Comparison of ENCODE assay signal across 8 cellular contexts in genomic region chr2:38737020-38737698, GRCh38. TPM values are rescaled to one million over a fixed set of nuclear protein-coding genes. Genes with fewer than 3 reads are reported as not detected.
DNase-seq lines count a peak whose midpoint lies in the region; ATAC-seq and TF ChIP-seq lines count a peak whose summit lies in the region.
"Not testable (repeated sequence)": the region's sequence is repeated elsewhere in the genome, so short reads cannot be mapped to it uniquely, and the experiment has no call there.

No MANE protein-coding gene starts in this region.

- not testable (repeated sequence) for H3K4me1 Mint-ChIP-seq in Caco-2 (ENCODE audit: low read depth, unreplicated experiment)
- H3K4me1 Mint-ChIP-seq in activated T-cell treated with anti-CD3 and anti-CD28 coated beads, Interleukin-2, amount 50 U/mL, for 24 hours (ENCODE audit: low read depth), result peaks cover 37% of the 10 kb centered on the region

- WGBS in gastroesophageal sphincter (ENCODE audit: low coverage in 1 of 2), 2 donors, result 45 to 60% methylated on average over 9 to 11 of the region's 11 CpGs
- WGBS in prostate gland, result 74% methylated on average over 11 of the region's 11 CpGs
- WGBS in thyroid gland, 2 donors, result 68 to 72% methylated on average over 11 of the region's 11 CpGs

- not testable (repeated sequence) for H3K4me3 Mint-ChIP-seq in Caco-2 (ENCODE audit: unreplicated experiment); activated T-cell treated with anti-CD3 and anti-CD28 coated beads, Interleukin-2, amount 50 U/mL, for 24 hours

- TF ChIP-seq POLR2A in gastroesophageal sphincter (IDR thresholded peaks at IDR 0.05); prostate gland (IDR thresholded peaks at IDR 0.05); thyroid gland (IDR thresholded peaks at IDR 0.05): not testable (repeated sequence)

- H3K9me3 Mint-ChIP-seq in Caco-2 (ENCODE audit: unreplicated experiment), result peaks cover 16% of the 10 kb centered on the region
- not testable (repeated sequence) for H3K9me3 Mint-ChIP-seq in activated T-cell treated with anti-CD3 and anti-CD28 coated beads, Interleukin-2, amount 50 U/mL, for 24 hours

- H3K27ac ChIP-seq in gastroesophageal sphincter, result peak overlapping the region; percentile 73 to 81 (median 80)
- peak overlapping the region; percentile 67 for H3K27ac ChIP-seq in lower lobe of right lung
- peak overlapping the region; percentile 68 for H3K27ac ChIP-seq in prostate gland
- peak overlapping the region in 2 of 3 donors; percentile 11 to 54 for H3K27ac ChIP-seq in thyroid gland

- H3K9me3 ChIP-seq in Caco-2, gastroesophageal sphincter, lower lobe of right lung, prostate gland, thyroid gland: not testable (repeated sequence)

- intact Hi-C loops in Caco-2 (cut with micrococcal nuclease; ENCODE audit: unreplicated experiment), result not testable (repeated sequence)
- intact Hi-C loops in lower lobe of right lung (cut with DNase I) (loop anchor here (10.0 kb wide), 1 partner anchor 152 kb away; no protein-coding TSS in a partner anchor), prostate gland (cut with DNase I) (loop anchor here (5.0 kb wide), 2 partner anchors 135 to 420 kb away; partner anchors contain the start of gene HNRNPLL), thyroid gland (cut with DNase I) (loop anchor here (10.0 kb wide), 1 partner anchor 412 kb away; no protein-coding TSS in a partner anchor)

- POLR2A ChIA-PET in Caco-2 (lab: Charles Lee), result not testable (repeated sequence)

- H3K27me3 Mint-ChIP-seq in Caco-2 (ENCODE audit: insufficient read depth, unreplicated experiment); activated T-cell treated with anti-CD3 and anti-CD28 coated beads, Interleukin-2, amount 50 U/mL, for 24 hours: not testable (repeated sequence)

- H3K4me1 ChIP-seq in Caco-2; prostate gland (replicated peaks): not testable (repeated sequence)
- H3K4me1 ChIP-seq in gastroesophageal sphincter (peaks cover 0 to 64% (median 0%) of the 10 kb centered on the region in 3 donors), lower lobe of right lung (peaks cover 29% of the 10 kb centered on the region), thyroid gland (peaks cover 0 to 20% of the 10 kb centered on the region in 2 donors)

- DNase-seq in Caco-2; prostate gland (ENCODE audit: low spot score): not testable (repeated sequence)
- DNase-seq in NCI-H2227 treated with DMSO at 0.1 percent for 48 hours (lab: John Stamatoyannopoulos, UW), result peak; percentile 61
- DNase-seq in activated T-cell treated with anti-CD3 and anti-CD28 coated beads, Interleukin-2, amount 50 U/mL, for 24 hours, result peak; percentile 24
- DNase-seq in cerebellum (ENCODE audit: low spot score), result peak; percentile 54
- peak; percentile 62 for DNase-seq in lower lobe of right lung
- peak; percentile 55 to 80 for DNase-seq in thyroid gland

- CTCF ChIA-PET in Caco-2 (lab: Charles Lee), result not testable (repeated sequence)

- peaks cover 89% of the 10 kb centered on the region for H3K36me3 Mint-ChIP-seq in Caco-2 (ENCODE audit: insufficient read depth, unreplicated experiment)
- H3K36me3 Mint-ChIP-seq in activated T-cell treated with anti-CD3 and anti-CD28 coated beads, Interleukin-2, amount 50 U/mL, for 24 hours (ENCODE audit: low read depth), result peaks cover 91% of the 10 kb centered on the region

- peak; percentile 82 for ATAC-seq in gastroesophageal sphincter
- ATAC-seq in lower lobe of right lung, result peak; percentile 76 to 77

- H3K27ac Mint-ChIP-seq in Caco-2 (ENCODE audit: unreplicated experiment), result peak overlapping the region; percentile 35
- peak overlapping the region; percentile 47 for H3K27ac Mint-ChIP-seq in activated T-cell treated with anti-CD3 and anti-CD28 coated beads, Interleukin-2, amount 50 U/mL, for 24 hours

- TF ChIP-seq EP300 in gastroesophageal sphincter (IDR thresholded peaks at IDR 0.05), result not testable (repeated sequence)

- H3K36me3 ChIP-seq in Caco-2 (ENCODE audit: control insufficient read depth, insufficient read depth, low read length); prostate gland; thyroid gland: not testable (repeated sequence)
- H3K36me3 ChIP-seq in gastroesophageal sphincter, result peaks cover 0 to 28% of the 10 kb centered on the region in 2 donors
- peaks cover 33% of the 10 kb centered on the region for H3K36me3 ChIP-seq in lower lobe of right lung

- not testable (repeated sequence) for BruUV-seq in Caco-2 (replicated peaks; lab: Mats Ljungman, UMichigan)

- H3K27me3 ChIP-seq in Caco-2 (replicated peaks; ENCODE audit: control insufficient read depth, insufficient read depth, low read length); gastroesophageal sphincter; lower lobe of right lung (ENCODE audit: low read depth); prostate gland (replicated peaks; ENCODE audit: insufficient read depth); thyroid gland: not testable (repeated sequence)

- TF ChIP-seq CTCF in Caco-2 (IDR thresholded peaks at IDR 0.05; ENCODE audit: insufficient read depth in 1 of 2, low read depth in 1 of 2, low read length in 1 of 2, severe bottlenecking in 1 of 2, unreplicated experiment in 1 of 2); gastroesophageal sphincter (IDR thresholded peaks at IDR 0.05); lower lobe of right lung (IDR thresholded peaks at IDR 0.05); prostate gland (IDR thresholded peaks at IDR 0.05); thyroid gland (IDR thresholded peaks at IDR 0.05): not testable (repeated sequence)

- not testable (repeated sequence) for H3K4me3 ChIP-seq in Caco-2 (ENCODE audit: low read depth, low read length); gastroesophageal sphincter; lower lobe of right lung; prostate gland; thyroid gland (replicated peaks in 1 of 3)

RNA-seq across cellular contexts. Expression of gene SRSF7, which starts 14.0 kb away (rescaled TPM):
- 224 and 233 TPM in 2 replicates for total RNA-seq in Caco-2 (2022)
- 109 TPM for total RNA-seq in cerebellum
- 100 to 1,000 TPM in 2 of 4 donors, 10 to 100 TPM in 2; 39.0 to 109 (median 73.4) TPM for total RNA-seq in gastroesophageal sphincter
- 99.7 TPM for total RNA-seq in lower lobe of right lung
- 10 to 100 TPM; 73.2 to 84.4 TPM for total RNA-seq in prostate gland
- total RNA-seq in thyroid gland, result 100 to 1,000 TPM in 3 of 4 donors, 10 to 100 TPM in 1; 80.8 to 121 (median 117) TPM

RNA-seq across cellular contexts. Expression of gene GEMIN6, which starts 40.9 kb away (rescaled TPM):
- total RNA-seq in Caco-2 (2022) (21.3 and 24.2 TPM in 2 replicates), cerebellum (10.3 TPM), gastroesophageal sphincter (10 to 100 TPM in 1 of 4 donors, 1 to 10 TPM in 3; 5.9 to 11.2 (median 6.9) TPM), lower lobe of right lung (11.1 TPM), prostate gland (1 to 10 TPM; 4.4 to 8.5 TPM), thyroid gland (10 to 100 TPM in 1 of 4 donors, 1 to 10 TPM in 3; 6.6 to 12.1 (median 9.1) TPM)
